Comparison of ENCODE assay signal across 23 cellular contexts in genomic region chr11:17867346-17867745, GRCh38.
"Had no signal": no experiment of that assay in that cellular context is flagged by ENCODE, and none has a peak within 500 bp of the region (broad histone marks: within the 10 kb centered on the region; RNA-seq: fewer than 3 reads in every experiment).

No MANE protein-coding gene starts in this region.

- H3K9me3 ChIP-seq: esophagus squamous epithelium, gastrocnemius medialis, lower lobe of right lung had no signal

- H3K4me1 ChIP-seq: colonic mucosa, esophagus squamous epithelium, left lung, lower lobe of right lung had no signal

- H3K4me3 ChIP-seq: colonic mucosa, esophagus squamous epithelium, gastrocnemius medialis, heart right ventricle, left lung, lower lobe of right lung, mucosa of descending colon had no signal

- H3K27me3 ChIP-seq: colonic mucosa, esophagus squamous epithelium, gastrocnemius medialis, heart right ventricle, left lung had no signal

- ATAC-seq: effector memory CD8-positive, alpha-beta T cell; esophagus mucosa; gastrocnemius medialis; heart right ventricle; left cardiac atrium; left lung; left ventricle myocardium superior; lower lobe of right lung; mucosa of descending colon; naive thymus-derived CD4-positive, alpha-beta T cell had no signal

- H3K27ac ChIP-seq: colonic mucosa, epithelial cell of prostate, esophagus squamous epithelium, gastrocnemius medialis, heart right ventricle, left lung, lower lobe of right lung had no signal

- H3K36me3 ChIP-seq: colonic mucosa, gastrocnemius medialis, heart right ventricle, lower lobe of right lung had no signal

- DNase-seq: colonic mucosa; cortex of kidney; effector CD8-positive, alpha-beta T cell; effector memory CD8-positive, alpha-beta T cell; endodermal cell; erythroblast; esophagus squamous epithelium; foreskin fibroblast; foreskin melanocyte; gastrocnemius medialis; glutamatergic neuron; head of caudate nucleus; heart right ventricle; hippocampal formation; left cardiac atrium; left lung; left ventricle myocardium superior; lower lobe of right lung; mesenchymal stem cell; mucosa of descending colon; naive thymus-derived CD4-positive, alpha-beta T cell had no signal
